Comparison of ENCODE assay signal across 8 cellular contexts in genomic region chr11:64876226-64876750, GRCh38. TPM values are rescaled to one million over a fixed set of nuclear protein-coding genes. Genes with fewer than 3 reads are reported as not detected.
DNase-seq lines count a peak whose midpoint lies in the region; ATAC-seq lines count a peak whose summit lies in the region.

No MANE protein-coding gene starts in this region.

- peaks cover 64% of the 10 kb centered on the region for H3K4me1 Mint-ChIP-seq in activated T-helper 2 cell treated with anti-CD3 and anti-CD28 coated beads, Interferon-gamma antibody, Interleukin-2, Interleukin-4, amounts not matched to agents 10 μg/mL and 5 μg/mL and 100 μg/mL, durations not matched to agents 14 hours and 24 hours and 36 hours (ENCODE audit: low read depth)
- H3K4me1 Mint-ChIP-seq in stimulated activated memory B cell treated with anti-CD40 and anti-IgM and Interleukin-4, amounts not matched to agents 10 μg/mL and 1 μg/mL and 100 μg/mL, for 72 hours: peaks cover 80% of the 10 kb centered on the region

- peak overlapping the region; percentile 99 for H3K4me3 Mint-ChIP-seq in activated T-helper 2 cell treated with anti-CD3 and anti-CD28 coated beads, Interferon-gamma antibody, Interleukin-2, Interleukin-4, amounts not matched to agents 10 μg/mL and 5 μg/mL and 100 μg/mL, durations not matched to agents 14 hours and 24 hours and 36 hours (ENCODE audit: low read depth)
- peak overlapping the region; percentile 95 for H3K4me3 Mint-ChIP-seq in stimulated activated memory B cell treated with anti-CD40 and anti-IgM and Interleukin-4, amounts not matched to agents 10 μg/mL and 1 μg/mL and 100 μg/mL, for 72 hours

- H3K9ac ChIP-seq in HUES6 (ENCODE audit: low read length) (peak overlapping the region; percentile 89), iPS-20b (ENCODE audit: low read depth, low read length) (no peak overlapping the region)

- no peaks in the 10 kb centered on the region for H3K9me3 Mint-ChIP-seq in activated T-helper 2 cell treated with anti-CD3 and anti-CD28 coated beads, Interferon-gamma antibody, Interleukin-2, Interleukin-4, amounts not matched to agents 10 μg/mL and 5 μg/mL and 100 μg/mL, durations not matched to agents 14 hours and 24 hours and 36 hours
- H3K9me3 Mint-ChIP-seq in stimulated activated memory B cell treated with anti-CD40 and anti-IgM and Interleukin-4, amounts not matched to agents 10 μg/mL and 1 μg/mL and 100 μg/mL, for 72 hours: no peaks in the 10 kb centered on the region

- H3K9me3 ChIP-seq in HUES6 (ENCODE audit: control insufficient read depth, insufficient read depth, low read depth, low read length) (no peaks in the 10 kb centered on the region), iPS-20b (ENCODE audit: insufficient read depth, low read depth, low read length) (no peaks in the 10 kb centered on the region; the same call in 1 of the 2 replicates)

- H3K27me3 ChIP-seq in HUES6 (ENCODE audit: control insufficient read depth, insufficient read depth, low read length) (no peaks in the 10 kb centered on the region), iPS-20b (ENCODE audit: insufficient read depth, low read length) (peaks cover 11% of the 10 kb centered on the region)

- peaks cover 27% of the 10 kb centered on the region for H3K4me1 ChIP-seq in HUES6 (ENCODE audit: control insufficient read depth, insufficient read depth, low read length)
- peaks cover 7% of the 10 kb centered on the region for H3K4me1 ChIP-seq in iPS-20b (ENCODE audit: insufficient read depth, low read length)

- H3K4me3 ChIP-seq in HUES6 (ENCODE audit: low read depth, low read length): peak overlapping the region; percentile 100; the same call in 1 of the 2 replicates
- peak overlapping the region; percentile 93; the same call in 1 of the 2 replicates for H3K4me3 ChIP-seq in iPS-20b (ENCODE audit: low read length)

- peak overlapping the region; percentile 67 for H3K27ac Mint-ChIP-seq in activated T-helper 2 cell treated with anti-CD3 and anti-CD28 coated beads, Interferon-gamma antibody, Interleukin-2, Interleukin-4, amounts not matched to agents 10 μg/mL and 5 μg/mL and 100 μg/mL, durations not matched to agents 14 hours and 24 hours and 36 hours
- peak overlapping the region; percentile 86 for H3K27ac Mint-ChIP-seq in stimulated activated memory B cell treated with anti-CD40 and anti-IgM and Interleukin-4, amounts not matched to agents 10 μg/mL and 1 μg/mL and 100 μg/mL, for 72 hours

- intact Hi-C loops in activated T-helper 2 cell treated with anti-CD3 and anti-CD28 coated beads, Interferon-gamma antibody, Interleukin-2, Interleukin-4, amounts not matched to agents 10 μg/mL and 5 μg/mL and 100 μg/mL, durations not matched to agents 14 hours and 24 hours and 36 hours (cut with micrococcal nuclease): loop anchor here (1.0 to 10.0 kb wide), 3 partner anchors 11 to 619 kb away; partner anchors contain the start of gene MALAT1

- DNase-seq in activated T-helper 2 cell treated with anti-CD3 and anti-CD28 coated beads, Interferon-gamma antibody, Interleukin-2, Interleukin-4, amounts not matched to agents 10 μg/mL and 5 μg/mL and 100 μg/mL, durations not matched to agents 14 hours and 24 hours and 36 hours (ENCODE audit: low spot score): no peak
- no peak for DNase-seq in NCI-H2107 (lab: John Stamatoyannopoulos, UW)
- no peak for DNase-seq in NCI-H774 (lab: John Stamatoyannopoulos, UW)

- no peaks in the 10 kb centered on the region for H3K27me3 Mint-ChIP-seq in activated T-helper 2 cell treated with anti-CD3 and anti-CD28 coated beads, Interferon-gamma antibody, Interleukin-2, Interleukin-4, amounts not matched to agents 10 μg/mL and 5 μg/mL and 100 μg/mL, durations not matched to agents 14 hours and 24 hours and 36 hours (ENCODE audit: low read depth)
- no peaks in the 10 kb centered on the region for H3K27me3 Mint-ChIP-seq in stimulated activated memory B cell treated with anti-CD40 and anti-IgM and Interleukin-4, amounts not matched to agents 10 μg/mL and 1 μg/mL and 100 μg/mL, for 72 hours

- H3K36me3 ChIP-seq in HUES6 (ENCODE audit: control insufficient read depth, insufficient read depth, low read length) (peaks cover 18% of the 10 kb centered on the region), iPS-20b (ENCODE audit: insufficient read depth, low read depth, low read length) (peaks cover 22% of the 10 kb centered on the region)

- no peak for ATAC-seq in stimulated activated memory B cell treated with anti-CD40 and anti-IgM and Interleukin-4, amounts not matched to agents 10 μg/mL and 1 μg/mL and 100 μg/mL, for 72 hours
- no peak for ATAC-seq in GM19351 (IDR thresholded peaks at IDR 0.05; ENCODE audit: unreplicated experiment)
- ATAC-seq in HG02938 (IDR thresholded peaks at IDR 0.05; ENCODE audit: unreplicated experiment): no peak

- peaks cover 58% of the 10 kb centered on the region for H3K36me3 Mint-ChIP-seq in activated T-helper 2 cell treated with anti-CD3 and anti-CD28 coated beads, Interferon-gamma antibody, Interleukin-2, Interleukin-4, amounts not matched to agents 10 μg/mL and 5 μg/mL and 100 μg/mL, durations not matched to agents 14 hours and 24 hours and 36 hours (ENCODE audit: low read depth)
- H3K36me3 Mint-ChIP-seq in stimulated activated memory B cell treated with anti-CD40 and anti-IgM and Interleukin-4, amounts not matched to agents 10 μg/mL and 1 μg/mL and 100 μg/mL, for 72 hours: peaks cover 55% of the 10 kb centered on the region

- H3K27ac ChIP-seq in HUES6 (ENCODE audit: low read depth, low read length) (no peak overlapping the region), iPS-20b (ENCODE audit: low read length) (no peak overlapping the region)

RNA-seq across cellular contexts. Expression of gene EHD1, which starts 2.1 kb away (rescaled TPM):
- 107 TPM in 2 replicates for total RNA-seq in activated T-helper 2 cell treated with anti-CD3 and anti-CD28 coated beads, Interferon-gamma antibody, Interleukin-2, Interleukin-4, amounts not matched to agents 10 μg/mL and 5 μg/mL and 100 μg/mL, durations not matched to agents 14 hours and 24 hours and 36 hours

RNA-seq across cellular contexts. Expression of gene CDC42BPG, which starts 31.8 kb away (rescaled TPM):
- total RNA-seq in activated T-helper 2 cell treated with anti-CD3 and anti-CD28 coated beads, Interferon-gamma antibody, Interleukin-2, Interleukin-4, amounts not matched to agents 10 μg/mL and 5 μg/mL and 100 μg/mL, durations not matched to agents 14 hours and 24 hours and 36 hours: 0.07 and 0.32 TPM in 2 replicates

RNA-seq across cellular contexts. Expression of gene ATG2A, which starts 40.7 kb away (rescaled TPM):
- total RNA-seq in activated T-helper 2 cell treated with anti-CD3 and anti-CD28 coated beads, Interferon-gamma antibody, Interleukin-2, Interleukin-4, amounts not matched to agents 10 μg/mL and 5 μg/mL and 100 μg/mL, durations not matched to agents 14 hours and 24 hours and 36 hours: 20.7 and 26.1 TPM in 2 replicates

RNA-seq across cellular contexts. Expression of gene PPP2R5B, which starts 48.2 kb away (rescaled TPM):
- total RNA-seq in activated T-helper 2 cell treated with anti-CD3 and anti-CD28 coated beads, Interferon-gamma antibody, Interleukin-2, Interleukin-4, amounts not matched to agents 10 μg/mL and 5 μg/mL and 100 μg/mL, durations not matched to agents 14 hours and 24 hours and 36 hours: 13.6 and 16.1 TPM in 2 replicates

RNA-seq across cellular contexts. Expression of gene GPHA2, which starts 59.4 kb away (rescaled TPM):
- total RNA-seq in activated T-helper 2 cell treated with anti-CD3 and anti-CD28 coated beads, Interferon-gamma antibody, Interleukin-2, Interleukin-4, amounts not matched to agents 10 μg/mL and 5 μg/mL and 100 μg/mL, durations not matched to agents 14 hours and 24 hours and 36 hours: not detected in 2 replicates
